In the genomic region with DNA sequence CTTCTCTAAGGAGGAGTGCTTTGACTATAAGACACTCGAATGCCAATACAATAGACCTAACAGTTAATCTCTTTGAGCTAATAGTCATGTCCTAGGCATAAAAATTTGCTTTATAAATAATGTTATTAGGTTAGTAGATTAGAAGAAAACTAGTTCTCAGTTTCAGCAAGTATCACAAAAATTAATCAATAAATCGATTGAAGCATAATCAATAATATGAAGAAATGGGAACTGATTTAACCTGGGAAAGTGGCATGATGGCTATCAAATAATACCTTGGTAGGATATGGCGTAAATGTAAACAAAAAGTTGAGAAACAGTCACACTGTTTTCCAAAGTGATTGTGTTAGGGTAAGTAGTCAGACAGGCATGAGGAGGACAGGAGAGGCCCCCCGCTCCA, we compare ENCODE assay signal across 34 cellular contexts.
"Had no signal": no experiment of that assay in that cellular context is flagged by ENCODE, and none has a peak within 500 bp of the region (broad histone marks: within the 10 kb centered on the region; RNA-seq: fewer than 3 reads in every experiment).

No MANE protein-coding gene starts in this region.

- DNase-seq: Karpas-422, Kasumi-1, MG63, MM.1S, MV-4-11, NCI-H1048, NCI-H1092, NCI-H1092 treated with DMSO at 0.1 percent for 48 hours, NCI-H1105, NCI-H1105 treated with DMSO at 0.1 percent for 48 hours, NCI-H1417, NCI-H1417 treated with DMSO at 0.1 percent for 48 hours, NCI-H1436, NCI-H1436 treated with DMSO at 0.1 percent for 48 hours, NCI-H146, NCI-H1694, NCI-H1694 treated with DMSO at 0.1 percent for 48 hours, NCI-H187, NCI-H187 treated with DMSO at 0.1 percent for 48 hours, NCI-H1930, NCI-H2029, NCI-H2029 treated with DMSO at 0.1 percent for 48 hours, NCI-H2081, NCI-H2081 treated with DMSO at 0.1 percent for 48 hours, NCI-H2107, NCI-H2171, NCI-H2171 treated with DMSO at 0.1 percent for 48 hours, NCI-H2227 treated with DMSO at 0.1 percent for 48 hours, NCI-H226, NCI-H345, NCI-H446, NCI-H446 treated with DMSO at 0.1 percent for 48 hours, NCI-H510A, NCI-H510A treated with DMSO at 0.1 percent for 48 hours had no signal

- H3K36me3 ChIP-seq: MG63 had no signal

- H3K27me3 ChIP-seq: MG63 had no signal

- H3K9me3 ChIP-seq: MG63 had no signal

- H3K4me3 ChIP-seq: MG63 had no signal
